ENCODE assay signal across 2 cellular contexts in genomic region chr11:129657866-129658557, GRCh38.
TF ChIP-seq lines count a peak whose summit lies in the region.

No MANE protein-coding gene starts in this region.

TF ChIP-seq in IMR-90, 13 proteins besides CTCF, POLR2A, EP300 and RAD21:
- TF ChIP-seq SMC3 (IDR thresholded peaks at IDR 0.05; ENCODE audit: low read depth, low read length) (no peak), RCOR1 (IDR thresholded peaks at IDR 0.05; ENCODE audit: insufficient replicate concordance, low read length) (no peak), ELK1 (IDR thresholded peaks at IDR 0.05; ENCODE audit: borderline replicate concordance, low read depth, low read length) (no peak), MXI1 (IDR thresholded peaks at IDR 0.05; ENCODE audit: borderline replicate concordance, low read depth, low read length) (no peak), CHD1 (IDR thresholded peaks at IDR 0.05; ENCODE audit: low read depth, low read length) (no peak), MAZ (IDR thresholded peaks at IDR 0.05; ENCODE audit: borderline replicate concordance, low read depth, low read length) (no peak), USF2 (IDR thresholded peaks at IDR 0.05; ENCODE audit: low read depth, low read length) (no peak), MAFK (IDR thresholded peaks at IDR 0.05; ENCODE audit: low read depth, low read length) (no peak), FOS (IDR thresholded peaks at IDR 0.05; ENCODE audit: low read depth, low read length) (no peak), BHLHE40 (IDR thresholded peaks at IDR 0.05; ENCODE audit: low read depth, low read length) (no peak), CEBPB (IDR thresholded peaks at IDR 0.05; ENCODE audit: low read depth, low read length) (no peak), RFX5 (IDR thresholded peaks at IDR 0.05; ENCODE audit: low read depth, low read length) (no peak), NFE2L2 (IDR thresholded peaks at IDR 0.05; ENCODE audit: low read depth, low read length) (no peak)
TF ChIP-seq in IMR-90: peak in this region for 0.

TF ChIP-seq in H1, 55 proteins besides CTCF, POLR2A, EP300 and RAD21:
- TF ChIP-seq BCL11A (IDR thresholded peaks at IDR 0.05; ENCODE audit: low read depth in 2 of 2, low read length in 2 of 2) (no peak), GTF2F1 (IDR thresholded peaks at IDR 0.05; ENCODE audit: borderline replicate concordance, low read depth, low read length) (no peak), SIX5 (IDR thresholded peaks at IDR 0.05; ENCODE audit: low read depth, low read length) (no peak), KDM1A (IDR thresholded peaks at IDR 0.05; ENCODE audit: borderline replicate concordance, low read length) (no peak), TEAD4 (IDR thresholded peaks at IDR 0.05; ENCODE audit: low read depth, low read length) (no peak)
